ENCODE assay signal across 9 cellular contexts in genomic region chr17:16689731-16690281, GRCh38. TPM values are rescaled to one million over a fixed set of nuclear protein-coding genes. Genes with fewer than 3 reads are reported as not detected.
DNase-seq lines count a peak whose midpoint lies in the region; TF ChIP-seq lines count a peak whose summit lies in the region.
"Not testable (repeated sequence)": the region's sequence is repeated elsewhere in the genome, so short reads cannot be mapped to it uniquely, and the experiment has no call there.
"Had no signal": no experiment of that assay in that cellular context is flagged by ENCODE, and none has a peak within 500 bp of the region (broad histone marks: within the 10 kb centered on the region; RNA-seq: fewer than 3 reads in every experiment).

A gene with protein sequence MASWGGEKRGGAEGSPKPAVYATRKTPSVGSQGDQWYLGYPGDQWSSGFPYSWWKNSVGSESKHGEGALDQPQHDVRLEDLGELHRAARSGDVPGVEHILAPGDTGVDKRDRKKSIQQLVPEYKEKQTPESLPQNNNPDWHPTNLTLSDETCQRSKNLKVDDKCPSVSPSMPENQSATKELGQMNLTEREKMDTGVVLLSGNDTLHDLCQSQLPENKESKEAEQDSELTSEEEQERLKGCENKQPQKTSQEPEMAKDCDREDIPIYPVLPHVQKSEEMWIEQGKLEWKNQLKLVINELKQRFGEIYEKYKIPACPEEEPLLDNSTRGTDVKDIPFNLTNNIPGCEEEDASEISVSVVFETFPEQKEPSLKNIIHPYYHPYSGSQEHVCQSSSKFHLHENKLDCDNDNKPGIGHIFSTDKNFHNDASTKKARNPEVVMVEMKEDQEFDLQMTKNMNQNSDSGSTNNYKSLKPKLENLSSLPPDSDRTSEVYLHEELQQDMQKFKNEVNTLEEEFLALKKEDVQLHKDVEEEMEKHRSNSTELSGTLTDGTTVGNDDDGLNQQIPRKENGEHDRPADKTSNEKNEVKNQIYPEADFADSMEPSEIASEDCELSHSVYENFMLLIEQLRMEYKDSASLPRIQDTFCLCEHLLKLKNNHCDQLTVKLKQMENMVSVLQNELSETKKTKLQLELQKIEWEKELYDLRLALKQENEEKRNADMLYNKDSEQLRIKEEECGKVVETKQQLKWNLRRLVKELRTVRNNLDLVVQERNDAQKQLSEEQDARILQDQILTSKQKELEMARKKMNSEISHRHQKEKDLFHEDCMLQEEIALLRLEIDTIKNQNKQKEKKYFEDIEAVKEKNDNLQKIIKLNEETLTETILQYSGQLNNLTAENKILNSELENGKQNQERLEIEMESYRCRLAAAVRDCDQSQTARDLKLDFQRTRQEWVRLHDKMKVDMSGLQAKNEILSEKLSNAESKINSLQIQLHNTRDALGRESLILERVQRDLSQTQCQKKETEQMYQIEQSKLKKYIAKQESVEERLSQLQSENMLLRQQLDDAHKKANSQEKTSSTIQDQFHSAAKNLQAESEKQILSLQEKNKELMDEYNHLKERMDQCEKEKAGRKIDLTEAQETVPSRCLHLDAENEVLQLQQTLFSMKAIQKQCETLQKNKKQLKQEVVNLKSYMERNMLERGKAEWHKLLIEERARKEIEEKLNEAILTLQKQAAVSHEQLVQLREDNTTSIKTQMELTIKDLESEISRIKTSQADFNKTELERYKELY (N-terminal part only) (plus strand): TSS chr17:16690241. CDS start chr17:16690401, 160 bp downstream.

- not testable (repeated sequence) for H3K4me1 ChIP-seq in GM23248 (ENCODE audit: insufficient read depth); left ventricle myocardium inferior

- not testable (repeated sequence) for H3K4me3 ChIP-seq in GM23248; brain microvascular endothelial cell (ENCODE audit: low read depth, low read length)
- peak within 1 kb of the TSS; percentile 27 for H3K4me3 ChIP-seq in left ventricle myocardium inferior

- not testable (repeated sequence) for H3K27me3 ChIP-seq in GM23248 (replicated peaks; ENCODE audit: insufficient read depth); brain microvascular endothelial cell (replicated peaks)
- H3K27me3 ChIP-seq in left ventricle myocardium inferior (ENCODE audit: low read depth) = peaks cover 15% of the 10 kb centered on the region

- not testable (repeated sequence) for H3K27ac Mint-ChIP-seq in osteocyte (ENCODE audit: unreplicated experiment)

- H3K4me1 Mint-ChIP-seq in osteocyte (ENCODE audit: unreplicated experiment) = peaks cover 15% of the 10 kb centered on the region

- 74 to 83% methylated on average over 12 to 23 of the region's 33 CpGs for WGBS in GM23248 (ENCODE audit: low coverage in 1 of 2, low lambda C conversion rate in 2 of 2, missing lambda C conversion rate in 2 of 2), 2 experiments

- intact Hi-C loops in left ventricle myocardium inferior (cut with micrococcal nuclease) = not testable (repeated sequence)

- not testable (repeated sequence) for H3K36me3 ChIP-seq in GM23248 (ENCODE audit: low read depth); brain microvascular endothelial cell (replicated peaks); left ventricle myocardium inferior

- not testable (repeated sequence) for H4K20me1 ChIP-seq in GM23248 (ENCODE audit: insufficient read depth)

- not testable (repeated sequence) for H3K36me3 Mint-ChIP-seq in osteocyte (ENCODE audit: unreplicated experiment)

- H2AFZ ChIP-seq in GM23248 = not testable (repeated sequence)

- TF ChIP-seq CTCF in AG09319 (IDR thresholded peaks at IDR 0.05; ENCODE audit: low read depth, low read length) = peak; percentile 15
- TF ChIP-seq CTCF in brain microvascular endothelial cell (IDR thresholded peaks at IDR 0.05; ENCODE audit: low read depth, low read length, missing control alignments) = peak; percentile 53
- peak; percentile 61 for TF ChIP-seq CTCF in left ventricle myocardium inferior (IDR thresholded peaks at IDR 0.05; ENCODE audit: borderline replicate concordance)
- TF ChIP-seq CTCF in osteocyte (IDR thresholded peaks at IDR 0.05) = peak; percentile 54

- H3K9me3 ChIP-seq in GM23248 (ENCODE audit: low read depth); left ventricle myocardium inferior (replicated peaks): not testable (repeated sequence)

- not testable (repeated sequence) for H3K27ac ChIP-seq in GM23248; brain microvascular endothelial cell; left ventricle myocardium inferior (replicated peaks)

- H3K4me2 ChIP-seq in GM23248 (ENCODE audit: unreplicated experiment) = not testable (repeated sequence)

- not testable (repeated sequence) for H3K27me3 Mint-ChIP-seq in osteocyte (ENCODE audit: unreplicated experiment)

- H3F3A ChIP-seq in GM23248 (ENCODE audit: insufficient read depth) = not testable (repeated sequence)

- DNase-seq in AG09319 (ENCODE audit: extremely low read depth, low read depth); brain microvascular endothelial cell; osteocyte (ENCODE audit: extremely low spot score, unreplicated experiment): not testable (repeated sequence)
- DNase-seq in GM23248 = peak; percentile 15
- peak; percentile 33 to 68 for DNase-seq in SHP77 (lab: John Stamatoyannopoulos, UW)
- peak; percentile 24 for DNase-seq in activated CD8-positive, alpha-beta memory T cell treated with anti-CD3 and anti-CD28 coated beads, Interleukin-2, amount 50 U/mL, for 4 hours
- peak; percentile 28 for DNase-seq in left ventricle myocardium inferior
- DNase-seq in stimulated activated CD8-positive, alpha-beta memory T cell treated with anti-CD3 and anti-CD28 coated beads, Interleukin-15, amount 100 ng/mL, for 24 hours (ENCODE audit: low read depth) = peak; percentile 21

- not testable (repeated sequence) for H3K79me2 ChIP-seq in GM23248 (ENCODE audit: insufficient read depth)

- in situ Hi-C loops in GM23248 (cut with MboI); brain microvascular endothelial cell (cut with HindIII; ENCODE audit: low pct_ligation_motif_present, low sequenced_read_pairs): not testable (repeated sequence)

- H3K4me3 Mint-ChIP-seq in osteocyte (ENCODE audit: unreplicated experiment) = not testable (repeated sequence)

- H3K9ac ChIP-seq in GM23248 = not testable (repeated sequence)

- H3K9me3 Mint-ChIP-seq in osteocyte (ENCODE audit: unreplicated experiment) = not testable (repeated sequence)

- H3K9me2 ChIP-seq in GM23248 (ENCODE audit: insufficient read depth) = not testable (repeated sequence)

RNA-seq across cellular contexts. Expression of the gene that starts here (rescaled TPM):
- total RNA-seq in GM23248 (2014; rRNA removed; shearing (Covaris generic)) = 0.51 and 3.5 TPM in 2 replicates
- 0.03 and 0.24 TPM in 2 replicates for polyA plus RNA-seq in GM23248 (2016; fragmentation: Nextera tagmentation; extraction: Ambion mirVana)
- total RNA-seq in left ventricle myocardium inferior (2.8 TPM), osteocyte (0.05 and 0.16 TPM in 2 replicates)
- total RNA-seq: HT1080 had no signal
